12 cellular contexts compared by ENCODE assay signal in genomic region chr2:239216614-239217273, GRCh38.
DNase-seq lines count a peak whose midpoint lies in the region; ATAC-seq and TF ChIP-seq lines count a peak whose summit lies in the region.
"Had no signal": no experiment of that assay in that cellular context is flagged by ENCODE, and none has a peak within 500 bp of the region (broad histone marks: within the 10 kb centered on the region; RNA-seq: fewer than 3 reads in every experiment).

No MANE protein-coding gene starts in this region.

- H3K79me2 ChIP-seq in osteoblast (ENCODE audit: insufficient read depth, low read length): peaks cover 18% of the 10 kb centered on the region

- in situ Hi-C loops in GM13976 (cut with MboI; ENCODE audit: low sequenced_read_pairs, unreplicated experiment): no loop called here

- ATAC-seq in HG02588 (IDR thresholded peaks at IDR 0.05; ENCODE audit: unreplicated experiment) (no peak), left lobe of liver (no peak)

- H3K4me3 ChIP-seq in osteoblast (ENCODE audit: insufficient read depth, low read length): no peak overlapping the region
- H3K4me3 ChIP-seq: right lobe of liver, uterus had no signal

- TF ChIP-seq CTCF in GM13976 (IDR thresholded peaks at IDR 0.05; ENCODE audit: borderline replicate concordance, control extremely low read depth, extremely low read depth, insufficient read depth, missing control alignments) (no peak), osteoblast (IDR thresholded peaks at IDR 0.05; ENCODE audit: extremely low read depth, low read depth, low read length) (no peak)

- H4K20me1 ChIP-seq in osteoblast (ENCODE audit: insufficient read depth, low read length): peaks cover 19% of the 10 kb centered on the region

- no peaks in the 10 kb centered on the region for H3K27me3 ChIP-seq in osteoblast (ENCODE audit: insufficient read depth, low read length)
- H3K27me3 ChIP-seq: right lobe of liver, uterus had no signal

- no peak overlapping the region for H3K4me2 ChIP-seq in osteoblast (ENCODE audit: insufficient read depth, low read length)
- H3K4me2 ChIP-seq: KMS-11 had no signal

- H3K4me1 ChIP-seq in osteoblast (ENCODE audit: insufficient read depth, low read length): peaks cover 7% of the 10 kb centered on the region

- H3K27ac ChIP-seq in osteoblast (ENCODE audit: low read depth, low read length): no peak overlapping the region
- H3K27ac ChIP-seq: KMS-11, right lobe of liver, uterus had no signal

- no peaks in the 10 kb centered on the region for H3K36me3 ChIP-seq in osteoblast (ENCODE audit: insufficient read depth, low read length)
- H3K36me3 ChIP-seq: right lobe of liver, uterus had no signal

- H2AFZ ChIP-seq in osteoblast (ENCODE audit: low read length): no peak overlapping the region

- no peaks in the 10 kb centered on the region for H3K9me3 ChIP-seq in osteoblast (ENCODE audit: low read depth, low read length)
- H3K9me3 ChIP-seq: right lobe of liver, uterus had no signal

- DNase-seq in GM13976 (ENCODE audit: low spot score) (peak; percentile 64), dermis blood vessel endothelial cell (peak; percentile 39), left lobe of liver (ENCODE audit: low spot score) (no peak), T1000 (lab: John Stamatoyannopoulos, UW) (no peak), osteoblast (ENCODE audit: insufficient read length, low spot score, missing footprints) (no peak)
- peak; percentile 57 for DNase-seq in activated CD4-positive, alpha-beta T cell treated with anti-CD3 and anti-CD28 coated beads for 48 hours
- DNase-seq in stimulated activated CD4-positive, alpha-beta T cell treated with anti-CD3 and anti-CD28 coated beads, TNF-alpha, amount 100 ng/mL, for 24 hours (ENCODE audit: low read depth in 3 of 3): peak in 2 of 3 experiments; percentile 13 to 28
- DNase-seq: DMS79 treated with DMSO at 0.1 percent for 48 hours had no signal

Comparison
In these comparisons a context has a peak if more than half of its experiments do, and no peak if none do; other contexts are left out.
1. DNase-seq: peak in GM13976 (single experiment), activated CD4-positive, alpha-beta T cell treated with anti-CD3 and anti-CD28 coated beads for 48 hours (single experiment), dermis blood vessel endothelial cell (single experiment) and stimulated activated CD4-positive, alpha-beta T cell treated with anti-CD3 and anti-CD28 coated beads, TNF-alpha, amount 100 ng/mL, for 24 hours (2 of 3); none in left lobe of liver (single experiment), T1000 (single experiment) and osteoblast (single experiment).